In the genomic region with DNA sequence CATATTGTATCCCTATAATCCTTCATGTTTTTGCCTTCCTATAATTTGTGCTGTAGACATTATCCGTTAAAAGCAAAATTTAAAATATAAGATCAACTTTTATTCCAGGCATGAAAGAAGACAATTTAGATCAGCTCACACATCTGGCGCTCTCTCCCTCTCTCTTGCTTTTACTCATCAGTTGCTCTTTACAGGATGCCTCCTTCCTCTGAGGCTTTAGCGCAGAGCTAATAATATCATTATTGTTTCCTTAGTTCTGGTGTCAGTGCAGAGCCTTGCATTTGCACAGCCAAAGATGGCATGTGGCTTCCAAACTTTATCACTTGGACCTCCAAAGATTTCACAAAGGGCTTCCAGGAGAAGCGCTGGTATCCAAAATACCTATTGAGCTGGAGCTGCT, we compare ENCODE assay signal across 17 cellular contexts.
DNase-seq lines count a peak whose midpoint lies in the region; ATAC-seq and TF ChIP-seq lines count a peak whose summit lies in the region.
"Had no signal": no experiment of that assay in that cellular context is flagged by ENCODE, and none has a peak within 500 bp of the region (broad histone marks: within the 10 kb centered on the region; RNA-seq: fewer than 3 reads in every experiment).

No MANE protein-coding gene starts in this region.

- H3K9me2 ChIP-seq in neural cell (ENCODE audit: insufficient read depth, low read length): no peaks in the 10 kb centered on the region

- no peak overlapping the region for H4K91ac ChIP-seq in neuronal stem cell (ENCODE audit: low read depth, low read length, poor library complexity)

- H3K4me3 ChIP-seq in GM12865 (ENCODE audit: low read depth, low read length) (no peak overlapping the region), neural cell (ENCODE audit: low read length) (no peak overlapping the region), neuronal stem cell (ENCODE audit: low read length in 2 of 2) (no peak overlapping the region)
- H3K4me3 ChIP-seq: GM23338, K562 had no signal

- DNase-seq in GM12865 (ENCODE audit: low read depth): peak; percentile 38
- no peak for DNase-seq in natural killer cell treated with Interleukin-12 subunit alpha and Interleukin-12 subunit beta and Interleukin-15 and Interleukin-18, amount 100 ng/mL, for 72 hours (ENCODE audit: low spot score)
- no peak for DNase-seq in effector CD4-positive, alpha-beta T cell
- no peak for DNase-seq in neuronal stem cell (ENCODE audit: low spot score)
- DNase-seq: BE2C; CD4-positive, alpha-beta memory T cell; DMS153; DMS79; GDM1; HCEC 1CT had no signal

- no peaks in the 10 kb centered on the region for H3K9me3 ChIP-seq in neural cell (ENCODE audit: low read length)
- H3K9me3 ChIP-seq in neuronal stem cell (replicated peaks in 1 of 2; ENCODE audit: control insufficient read depth in 2 of 2, insufficient read depth in 1 of 2, low read depth in 1 of 2, low read length in 2 of 2): peaks cover 0 to 2% of the 10 kb centered on the region in 2 donors
- H3K9me3 ChIP-seq: BE2C had no signal

- no peaks in the 10 kb centered on the region for H3K4me1 Mint-ChIP-seq in natural killer cell treated with Interleukin-12 subunit alpha and Interleukin-12 subunit beta and Interleukin-15 and Interleukin-18, amount 100 ng/mL, for 72 hours (ENCODE audit: low read depth in 2 of 2)
- H3K4me1 Mint-ChIP-seq: CD14-positive monocyte; CD4-positive, alpha-beta memory T cell; GM23338 had no signal

- no peak overlapping the region for H3K27ac Mint-ChIP-seq in natural killer cell treated with Interleukin-12 subunit alpha and Interleukin-12 subunit beta and Interleukin-15 and Interleukin-18, amount 100 ng/mL, for 72 hours
- H3K27ac Mint-ChIP-seq: CD14-positive monocyte; CD4-positive, alpha-beta memory T cell; GM23338 had no signal

- H3K27ac ChIP-seq in neural cell (ENCODE audit: low read length) (no peak overlapping the region), neuronal stem cell (replicated peaks; ENCODE audit: low read length) (no peak overlapping the region)
- H3K27ac ChIP-seq: HL-60 had no signal

- no peak overlapping the region for H3K4ac ChIP-seq in neuronal stem cell (ENCODE audit: low read length)

- no peak for TF ChIP-seq RAD21 in neural cell (conservative IDR thresholded peaks at IDR 0.05)

- H2AFZ ChIP-seq in neural cell (ENCODE audit: low read depth, low read length) (no peak overlapping the region), neuronal stem cell (ENCODE audit: low read length) (no peak overlapping the region)
- H2AFZ ChIP-seq: GM23338 had no signal

- no peak overlapping the region for H3K4me3 Mint-ChIP-seq in natural killer cell treated with Interleukin-12 subunit alpha and Interleukin-12 subunit beta and Interleukin-15 and Interleukin-18, amount 100 ng/mL, for 72 hours
- H3K4me3 Mint-ChIP-seq: CD14-positive monocyte; CD4-positive, alpha-beta memory T cell; GM23338 had no signal

- WGBS in neuronal stem cell (ENCODE audit: extremely low coverage in 2 of 2, insufficient read length in 2 of 2, insufficient replicate concordance in 1 of 2), 2 donors: no CpG with 5 or more reads among the region's 4 CpGs

- H2BK5ac ChIP-seq in neuronal stem cell (ENCODE audit: low read length): no peak overlapping the region

- H2BK12ac ChIP-seq in neuronal stem cell (ENCODE audit: low read length): no peak overlapping the region

- H4K8ac ChIP-seq in neuronal stem cell (ENCODE audit: low read depth, low read length): no peak overlapping the region

- TF ChIP-seq EP300 in neural cell (conservative IDR thresholded peaks at IDR 0.05; ENCODE audit: poor library complexity, severe bottlenecking): peak; percentile 16

- no peaks in the 10 kb centered on the region for H4K20me1 ChIP-seq in neural cell (ENCODE audit: insufficient read depth)

- ATAC-seq in GM21786 (IDR thresholded peaks at IDR 0.05; ENCODE audit: unreplicated experiment) (peak; percentile 71), HG03442 (IDR thresholded peaks at IDR 0.05; ENCODE audit: unreplicated experiment) (peak; percentile 79)
- no peak for ATAC-seq in natural killer cell treated with Interleukin-12 subunit alpha and Interleukin-12 subunit beta and Interleukin-15 and Interleukin-18, amount 100 ng/mL, for 72 hours
- ATAC-seq: GM23338, K562 had no signal

- H3K36me3 ChIP-seq in neural cell (ENCODE audit: insufficient read depth, low read length): no peaks in the 10 kb centered on the region
- H3K36me3 ChIP-seq in neuronal stem cell (replicated peaks in 1 of 2; ENCODE audit: control insufficient read depth in 2 of 2, insufficient read depth in 2 of 2, low read length in 2 of 2): no peaks in the 10 kb centered on the region
- H3K36me3 ChIP-seq: BE2C had no signal

- H3K23ac ChIP-seq in neuronal stem cell (ENCODE audit: low read depth, low read length, poor library complexity): no peak overlapping the region

- no peak for TF ChIP-seq CTCF in GM12865 (IDR thresholded peaks at IDR 0.05; ENCODE audit: insufficient read depth, low read depth, low read length, missing control alignments)
- no peak for TF ChIP-seq CTCF in neural cell (IDR thresholded peaks at IDR 0.05; ENCODE audit: poor library complexity, severe bottlenecking)

- no peak overlapping the region for H2BK120ac ChIP-seq in neuronal stem cell (ENCODE audit: low read depth, low read length)

- H3K79me1 ChIP-seq in neuronal stem cell (ENCODE audit: low read depth, low read length): no peaks in the 10 kb centered on the region

- H3K27me3 Mint-ChIP-seq in natural killer cell treated with Interleukin-12 subunit alpha and Interleukin-12 subunit beta and Interleukin-15 and Interleukin-18, amount 100 ng/mL, for 72 hours: peaks cover 0 to 5% of the 10 kb centered on the region in 2 donors
- H3K27me3 Mint-ChIP-seq: CD4-positive, alpha-beta memory T cell had no signal

- no peak overlapping the region for H2BK15ac ChIP-seq in neuronal stem cell (ENCODE audit: low read length)

- H3K27me3 ChIP-seq in neural cell (ENCODE audit: insufficient read depth, low read depth, low read length) (no peaks in the 10 kb centered on the region), neuronal stem cell (ENCODE audit: control insufficient read depth in 3 of 3, insufficient read depth in 3 of 3, low read depth in 1 of 3, low read length in 3 of 3) (no peaks in the 10 kb centered on the region)
- H3K27me3 ChIP-seq: BE2C had no signal

- no peak overlapping the region for H2AK5ac ChIP-seq in neuronal stem cell (ENCODE audit: low read depth, low read length)

- no peak overlapping the region for H3K4me2 ChIP-seq in neural cell (ENCODE audit: low read length)
- no peak overlapping the region for H3K4me2 ChIP-seq in neuronal stem cell (ENCODE audit: insufficient read depth, low read length, poor library complexity, severe bottlenecking)
- H3K4me2 ChIP-seq: GM23338 had no signal

- H3K4me1 ChIP-seq in neuronal stem cell (ENCODE audit: control insufficient read depth in 2 of 2, insufficient read depth in 1 of 2, low read depth in 1 of 2, low read length in 2 of 2): peaks cover 0 to 7% of the 10 kb centered on the region in 2 donors
- H3K4me1 ChIP-seq: BE2C had no signal

- H3K9ac ChIP-seq in neural cell (ENCODE audit: low read length): no peak overlapping the region
- H3K9ac ChIP-seq in neuronal stem cell (ENCODE audit: low read depth, low read length, poor library complexity): no peak overlapping the region

- H3K79me2 ChIP-seq in neural cell (replicated peaks; ENCODE audit: insufficient read depth, low read length): no peaks in the 10 kb centered on the region

- no peak overlapping the region for H3K14ac ChIP-seq in neuronal stem cell (ENCODE audit: low read length)

- no peaks in the 10 kb centered on the region for H3F3A ChIP-seq in neural cell (ENCODE audit: insufficient read depth, low read length, poor library complexity, severe bottlenecking)

- peaks cover 4% of the 10 kb centered on the region for H3K9me3 Mint-ChIP-seq in natural killer cell treated with Interleukin-12 subunit alpha and Interleukin-12 subunit beta and Interleukin-15 and Interleukin-18, amount 100 ng/mL, for 72 hours

- H3K18ac ChIP-seq in neuronal stem cell (ENCODE audit: low read length): no peak overlapping the region

- H3K36me3 Mint-ChIP-seq in natural killer cell treated with Interleukin-12 subunit alpha and Interleukin-12 subunit beta and Interleukin-15 and Interleukin-18, amount 100 ng/mL, for 72 hours: peaks cover 4% of the 10 kb centered on the region
- H3K36me3 Mint-ChIP-seq: CD14-positive monocyte; CD4-positive, alpha-beta memory T cell had no signal

TF ChIP-seq in neural cell, 6 proteins besides CTCF, POLR2A, EP300 and RAD21:
- peak; percentile 17 for TF ChIP-seq POLR2AphosphoS5 (IDR thresholded peaks at IDR 0.05)
- no peak for TF ChIP-seq TAF1 (IDR thresholded peaks at IDR 0.05; ENCODE audit: low read depth)

Comparison
In these comparisons a context has a peak if more than half of its experiments do, and no peak if none do; other contexts are left out.
1. ATAC-seq: peak in GM21786 (single experiment) and HG03442 (single experiment); none in natural killer cell treated with Interleukin-12 subunit alpha and Interleukin-12 subunit beta and Interleukin-15 and Interleukin-18, amount 100 ng/mL, for 72 hours (0 of 2).